In genomic region chr3:14836049-14836468, GRCh38 we compare ENCODE assay signal across 17 cellular contexts. TPM values are rescaled to one million over a fixed set of nuclear protein-coding genes. Genes with fewer than 3 reads are reported as not detected.
DNase-seq lines count a peak whose midpoint lies in the region; ATAC-seq and TF ChIP-seq lines count a peak whose summit lies in the region.
"Had no signal": no experiment of that assay in that cellular context is flagged by ENCODE, and none has a peak within 500 bp of the region (broad histone marks: within the 10 kb centered on the region; RNA-seq: fewer than 3 reads in every experiment).

No MANE protein-coding gene starts in this region.

- H3K27me3 ChIP-seq in heart right ventricle: no peaks in the 10 kb centered on the region
- H3K27me3 ChIP-seq in transverse colon: no peaks in the 10 kb centered on the region

- H3K27ac Mint-ChIP-seq in nephron progenitor cell: no peak overlapping the region
- H3K27ac Mint-ChIP-seq: activated CD8-positive, alpha-beta T cell treated with anti-CD3 and anti-CD28 coated beads for 36 hours; neural progenitor cell had no signal

- H3K9me3 ChIP-seq in heart right ventricle (no peaks in the 10 kb centered on the region), transverse colon (no peaks in the 10 kb centered on the region)

- TF ChIP-seq CTCF in heart right ventricle (IDR thresholded peaks at IDR 0.05): no peak
- no peak for TF ChIP-seq CTCF in omental fat pad (IDR thresholded peaks at IDR 0.05)
- no peak for TF ChIP-seq CTCF in transverse colon (IDR thresholded peaks at IDR 0.05)
- TF ChIP-seq CTCF in nephron progenitor cell (IDR thresholded peaks at IDR 0.05): no peak

- H3K4me3 ChIP-seq in heart right ventricle (no peak overlapping the region), transverse colon (no peak overlapping the region)
- H3K4me3 ChIP-seq: GM12878, GM23248, neural progenitor cell had no signal

- no peaks in the 10 kb centered on the region for H3K36me3 Mint-ChIP-seq in nephron progenitor cell (ENCODE audit: low read depth)
- H3K36me3 Mint-ChIP-seq: neural progenitor cell had no signal

- H3K4me1 Mint-ChIP-seq in nephron progenitor cell: peaks cover 46% of the 10 kb centered on the region
- H3K4me1 Mint-ChIP-seq: central memory CD8-positive, alpha-beta T cell had no signal

- peaks cover 0 to 10% (median 0%) of the 10 kb centered on the region in 9 donors for H3K36me3 ChIP-seq in heart right ventricle
- no peaks in the 10 kb centered on the region for H3K36me3 ChIP-seq in transverse colon
- H3K36me3 ChIP-seq: neural progenitor cell had no signal

- no peak overlapping the region for H3K4me3 Mint-ChIP-seq in nephron progenitor cell
- H3K4me3 Mint-ChIP-seq: activated CD8-positive, alpha-beta T cell treated with anti-CD3 and anti-CD28 coated beads for 36 hours; central memory CD8-positive, alpha-beta T cell; neural progenitor cell had no signal

- peaks cover 21% of the 10 kb centered on the region for H3K27me3 Mint-ChIP-seq in nephron progenitor cell (ENCODE audit: low read depth, poor library complexity)
- H3K27me3 Mint-ChIP-seq: activated CD8-positive, alpha-beta T cell treated with anti-CD3 and anti-CD28 coated beads for 36 hours had no signal

- no peak for TF ChIP-seq POLR2A in transverse colon (IDR thresholded peaks at IDR 0.05)

- H3K27ac ChIP-seq in heart right ventricle (peak overlapping the region in 7 of 10 donors; percentile 6 to 70 (median 62)), transverse colon (peak overlapping the region; percentile 19 to 50 (median 38))
- H3K27ac ChIP-seq: GM23248, neural progenitor cell had no signal

- no peaks in the 10 kb centered on the region for H3K9me3 Mint-ChIP-seq in nephron progenitor cell
- H3K9me3 Mint-ChIP-seq: activated CD8-positive, alpha-beta T cell treated with anti-CD3 and anti-CD28 coated beads for 36 hours; central memory CD8-positive, alpha-beta T cell; neural progenitor cell had no signal

- TF ChIP-seq EP300 in transverse colon (IDR thresholded peaks at IDR 0.05; ENCODE audit: low read depth): no peak

- in situ Hi-C loops in transverse colon (cut with MboI; ENCODE audit: low pct_ligation_motif_present in 1 of 4, low pct_unique_long_range_greater_than_20kb in 1 of 4, low sequenced_read_pairs in 3 of 4): no loop called here

- 43 to 48% methylated on average over 9 of the region's 9 CpGs for WGBS in heart right ventricle, 2 donors
- WGBS in transverse colon (ENCODE audit: low coverage in 1 of 2), 2 donors: 61% methylated on average over 9 of the region's 9 CpGs; no CpG with 5 or more reads in 1 of the 2 donors

- intact Hi-C loops in heart right ventricle (cut with DNase I) (loop anchor here in 1 of 10 donors (5.0 kb wide), 1 partner anchor 66 kb away; no protein-coding TSS in a partner anchor), transverse colon (cut with DNase I; ENCODE audit: low total_unique reads) (no loop called here)

- ATAC-seq in heart right ventricle (peak; percentile 65 to 87 (median 78)), omental fat pad (ENCODE audit: low FRiP score) (peak; percentile 42)
- ATAC-seq: activated CD8-positive, alpha-beta T cell treated with anti-CD3 and anti-CD28 coated beads for 36 hours; GM12878 had no signal

- peak; percentile 20 for DNase-seq in dermis blood vessel endothelial cell
- peak; percentile 72 to 80 for DNase-seq in heart right ventricle
- no peak for DNase-seq in omental fat pad (ENCODE audit: low spot score)
- peak; percentile 38 for DNase-seq in transverse colon
- no peak for DNase-seq in activated CD4-positive, alpha-beta T cell treated with anti-CD3 and anti-CD28 coated beads, Interleukin-2, amount 50 U/mL, for 1 hour
- DNase-seq in nephron progenitor cell: no peak
- no peak for DNase-seq in DMS153 treated with DMSO at 0.1 percent for 48 hours (lab: John Stamatoyannopoulos, UW; ENCODE audit: unreplicated experiment)
- DNase-seq in A172 (ENCODE audit: low spot score): no peak
- DNase-seq: activated CD8-positive, alpha-beta T cell treated with anti-CD3 and anti-CD28 coated beads for 36 hours; COR-L47; GM23248; Kasumi-1; NCI-H2171; SW 1271 had no signal

- peaks cover 23 to 94% (median 49%) of the 10 kb centered on the region in 9 donors for H3K4me1 ChIP-seq in heart right ventricle
- H3K4me1 ChIP-seq in transverse colon: peaks cover 0 to 26% (median 4%) of the 10 kb centered on the region in 4 donors

RNA-seq across cellular contexts. Expression of gene FGD5, which starts 17.3 kb away (rescaled TPM):
- total RNA-seq in dermis blood vessel endothelial cell (103 and 196 TPM in 2 replicates), heart right ventricle (10 to 100 TPM; 10.8 to 23.4 (median 16.6) TPM), omental fat pad (10 to 100 TPM in 3 of 4 donors, 1 to 10 TPM in 1; 9.1 to 75.0 (median 16.1) TPM), transverse colon (10 to 100 TPM in 2 of 4 donors, 1 to 10 TPM in 2; 5.6 to 15.9 (median 10.2) TPM)
- 10 to 100 TPM in 1 of 2 donors, 1 to 10 TPM in 1; 8.9 to 11.0 TPM for polyA plus RNA-seq in heart right ventricle
- total RNA-seq in A172 (2014; rRNA removed; shearing (Covaris generic)): not detected in 2 replicates
- total RNA-seq: activated CD8-positive, alpha-beta T cell treated with anti-CD3 and anti-CD28 coated beads for 36 hours; GM23248 had no signal
- polyA plus RNA-seq: GM23248 had no signal

Comparison
In these comparisons a context has a peak if more than half of its experiments do, and no peak if none do; other contexts are left out.
1. DNase-seq: peak in dermis blood vessel endothelial cell (single experiment), heart right ventricle (2 of 2) and transverse colon (single experiment); none in omental fat pad (single experiment), activated CD4-positive, alpha-beta T cell treated with anti-CD3 and anti-CD28 coated beads, Interleukin-2, amount 50 U/mL, for 1 hour (single experiment), nephron progenitor cell (single experiment), DMS153 treated with DMSO at 0.1 percent for 48 hours (single experiment) and A172 (single experiment).